ENCODE assay signal across 12 cellular contexts in the genomic region with DNA sequence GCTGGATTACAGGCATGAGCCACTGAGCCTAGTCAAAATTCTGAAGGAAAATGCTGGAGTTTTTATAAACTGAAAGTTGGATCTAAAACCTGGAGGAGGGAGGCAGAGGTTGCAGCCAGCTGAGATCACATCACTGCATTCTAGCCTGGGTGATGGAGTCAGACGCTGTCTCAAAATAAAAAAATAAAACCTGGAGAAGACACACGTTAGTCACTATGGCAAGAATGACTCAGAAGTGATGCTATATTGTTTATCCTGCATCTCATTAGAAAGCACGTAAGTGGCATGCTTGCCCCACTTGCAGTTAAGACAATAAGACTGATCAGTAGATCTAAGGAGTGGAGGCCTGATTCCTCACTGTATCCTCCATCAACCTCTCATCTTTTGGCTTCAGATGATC. TPM values are rescaled to one million over a fixed set of nuclear protein-coding genes. Genes with fewer than 3 reads are reported as not detected.
DNase-seq lines count a peak whose midpoint lies in the region; ATAC-seq and TF ChIP-seq lines count a peak whose summit lies in the region.
"Had no signal": no experiment of that assay in that cellular context is flagged by ENCODE, and none has a peak within 500 bp of the region (broad histone marks: within the 10 kb centered on the region; RNA-seq: fewer than 3 reads in every experiment).

No MANE protein-coding gene starts in this region.

- no peak for TF ChIP-seq EP300 in transverse colon (IDR thresholded peaks at IDR 0.05; ENCODE audit: low read depth)

- 29 to 72% methylated on average over 2 to 3 of the region's 3 CpGs for WGBS in transverse colon (ENCODE audit: low coverage in 1 of 2), 2 donors

- POLR2A ChIA-PET in Panc1 (lab: Charles Lee): no interaction called here

- H3K9me3 ChIP-seq in Panc1 (ENCODE audit: control insufficient read depth, insufficient read depth, low read depth, low read length): no peaks in the 10 kb centered on the region
- H3K9me3 ChIP-seq in osteoblast (ENCODE audit: low read depth, low read length): no peaks in the 10 kb centered on the region
- H3K9me3 ChIP-seq in transverse colon: no peaks in the 10 kb centered on the region
- H3K9me3 ChIP-seq in WERI-Rb-1 (ENCODE audit: severe bottlenecking): no peaks in the 10 kb centered on the region
- H3K9me3 ChIP-seq: right atrium auricular region had no signal

- H2AFZ ChIP-seq in osteoblast (ENCODE audit: low read length): peak overlapping the region; percentile 50

- H3K36me3 ChIP-seq in Panc1 (ENCODE audit: control insufficient read depth, insufficient read depth, low read length): no peaks in the 10 kb centered on the region
- H3K36me3 ChIP-seq in osteoblast (ENCODE audit: insufficient read depth, low read length): no peaks in the 10 kb centered on the region
- no peaks in the 10 kb centered on the region for H3K36me3 ChIP-seq in transverse colon
- no peaks in the 10 kb centered on the region for H3K36me3 ChIP-seq in WERI-Rb-1
- H3K36me3 ChIP-seq: right atrium auricular region had no signal

- no peaks in the 10 kb centered on the region for H3K4me1 ChIP-seq in Panc1 (ENCODE audit: control insufficient read depth, insufficient read depth, low read length)
- H3K4me1 ChIP-seq in osteoblast (ENCODE audit: insufficient read depth, low read length): peaks cover 5% of the 10 kb centered on the region
- peaks cover 0 to 6% (median 3%) of the 10 kb centered on the region in 4 donors for H3K4me1 ChIP-seq in transverse colon

- H3K4me2 ChIP-seq in osteoblast (ENCODE audit: insufficient read depth, low read length): peak overlapping the region; percentile 58

- no peak for TF ChIP-seq POLR2A in transverse colon (IDR thresholded peaks at IDR 0.05)

- no peaks in the 10 kb centered on the region for H3K27me3 ChIP-seq in Panc1 (ENCODE audit: control insufficient read depth, insufficient read depth, low read length)
- H3K27me3 ChIP-seq in osteoblast (ENCODE audit: insufficient read depth, low read length): no peaks in the 10 kb centered on the region
- H3K27me3 ChIP-seq in transverse colon: peaks cover 7% of the 10 kb centered on the region
- no peaks in the 10 kb centered on the region for H3K27me3 ChIP-seq in WERI-Rb-1 (ENCODE audit: insufficient read depth, low read depth, severe bottlenecking)
- H3K27me3 ChIP-seq: right atrium auricular region had no signal

- BruUV-seq in Panc1 (replicated peaks; lab: Mats Ljungman, UMichigan): no TSS peak

- ATAC-seq in Panc1: no peak

- no peak overlapping the region for H3K27ac ChIP-seq in Panc1 (ENCODE audit: low read length)
- peak overlapping the region; percentile 46 for H3K27ac ChIP-seq in osteoblast (ENCODE audit: low read depth, low read length)
- no peak overlapping the region for H3K27ac ChIP-seq in transverse colon
- no peak overlapping the region for H3K27ac ChIP-seq in WERI-Rb-1
- H3K27ac ChIP-seq: right atrium auricular region had no signal

- intact Hi-C loops in Panc1 (cut with micrococcal nuclease; ENCODE audit: unreplicated experiment) (loop anchor here (10.0 kb wide), 1 partner anchor 199 kb away; no protein-coding TSS in a partner anchor), transverse colon (cut with DNase I; ENCODE audit: low total_unique reads) (no loop called here)

- peak; percentile 39 for DNase-seq in GM03348 (ENCODE audit: low spot score)
- peak; percentile 81 for DNase-seq in Panc1 (ENCODE audit: low read depth, low spot score)
- DNase-seq in dedifferentiated amniotic fluid mesenchymal stem cell (ENCODE audit: extremely low spot score): peak; percentile 56
- DNase-seq in osteoblast (ENCODE audit: insufficient read length, low spot score, missing footprints): no peak
- no peak for DNase-seq in NCI-H2196 treated with DMSO at 0.1 percent for 48 hours (lab: John Stamatoyannopoulos, UW; ENCODE audit: unreplicated experiment)
- DNase-seq in transverse colon: no peak
- no peak for DNase-seq in WERI-Rb-1
- no peak for DNase-seq in stimulated activated CD4-positive, alpha-beta T cell treated with anti-CD3 and anti-CD28 coated beads, Interleukin-4, amount 100 ng/mL, for 4 hours
- DNase-seq: activated naive CD8-positive, alpha-beta T cell treated with anti-CD3 and anti-CD28 coated beads for 36 hours; DMS 273 treated with DMSO at 0.1 percent for 48 hours; effector memory CD4-positive, alpha-beta T cell had no signal

- H3K4me3 ChIP-seq in Panc1 (ENCODE audit: low read depth in 2 of 2, low read length in 2 of 2) (no peak overlapping the region), osteoblast (ENCODE audit: insufficient read depth, low read length) (no peak overlapping the region), transverse colon (no peak overlapping the region), WERI-Rb-1 (ENCODE audit: low read depth, low read length) (no peak overlapping the region)
- H3K4me3 ChIP-seq: right atrium auricular region had no signal

- no peaks in the 10 kb centered on the region for H4K20me1 ChIP-seq in osteoblast (ENCODE audit: insufficient read depth, low read length)

- in situ Hi-C loops in Panc1 (cut with HindIII; ENCODE audit: low pct_unique_long_range_greater_than_20kb, low sequenced_read_pairs): no loop called here
- in situ Hi-C loops in transverse colon (cut with MboI; ENCODE audit: low pct_ligation_motif_present in 1 of 4, low pct_unique_long_range_greater_than_20kb in 1 of 4, low sequenced_read_pairs in 3 of 4): loop anchor here in 2 of 4 donors (25.0 kb wide), 2 partner anchors 561 to 986 kb away; no protein-coding TSS in a partner anchor

- CTCF ChIA-PET in Panc1 (lab: Charles Lee): interaction anchor here (0.6 kb wide), 1 partner anchor 142 kb away, joined by 4 read pairs; no protein-coding TSS in a partner anchor

- no peaks in the 10 kb centered on the region for H3K79me2 ChIP-seq in osteoblast (ENCODE audit: insufficient read depth, low read length)

- TF ChIP-seq CTCF in Panc1 (IDR thresholded peaks at IDR 0.05) (no peak), osteoblast (IDR thresholded peaks at IDR 0.05; ENCODE audit: extremely low read depth, low read depth, low read length) (no peak), transverse colon (IDR thresholded peaks at IDR 0.05) (no peak), WERI-Rb-1 (IDR thresholded peaks at IDR 0.05; ENCODE audit: low read depth, low read length) (no peak)

RNA-seq across cellular contexts. Expression of a gene that starts 17.2 kb away (rescaled TPM):
- total RNA-seq in Panc1 (2021; ENCODE audit: unreplicated experiment) (20.5 TPM), osteoblast (14.5 and 19.2 TPM in 2 replicates), transverse colon (100 to 1,000 TPM in 1 of 4 donors, 10 to 100 TPM in 3; 30.3 to 101 (median 46.1) TPM)
- 14.4 TPM for polyA plus RNA-seq in Panc1 (2012; ENCODE audit: insufficient read length)

Comparison
In these comparisons a context has a peak if more than half of its experiments do, and no peak if none do; other contexts are left out.
1. DNase-seq: peak in GM03348 (single experiment), Panc1 (single experiment) and dedifferentiated amniotic fluid mesenchymal stem cell (single experiment); none in osteoblast (single experiment), NCI-H2196 treated with DMSO at 0.1 percent for 48 hours (single experiment), transverse colon (single experiment), WERI-Rb-1 (single experiment) and stimulated activated CD4-positive, alpha-beta T cell treated with anti-CD3 and anti-CD28 coated beads, Interleukin-4, amount 100 ng/mL, for 4 hours (0 of 2).